Comparison of ENCODE assay signal across 14 cellular contexts in genomic region chr13:33261426-33262068, GRCh38. TPM values are rescaled to one million over a fixed set of nuclear protein-coding genes. Genes with fewer than 3 reads are reported as not detected.
A peak's percentile ranks its signal among the peaks of the same experiment; 100 is the strongest.
DNase-seq lines count a peak whose midpoint lies in the region; ATAC-seq, FAIRE-seq and TF ChIP-seq lines count a peak whose summit lies in the region.
"Had no signal": no experiment of that assay in that cellular context is flagged by ENCODE, and none has a peak within 500 bp of the region (broad histone marks: within the 10 kb centered on the region; RNA-seq: fewer than 3 reads in every experiment).

No MANE protein-coding gene starts in this region.

- CTCF ChIA-PET in A549 (lab: Yijun Ruan, JAX) = interaction anchor here (0.9 to 3.0 kb wide), 4 partner anchors 8 to 33 kb away, joined by 3 to 12 read pairs (median 4); no protein-coding TSS in a partner anchor

- no peak for FAIRE-seq in A549 (lab: Jason Lieb, UNC)
- FAIRE-seq: D721Med had no signal

- no peak overlapping the region for H3K27ac Mint-ChIP-seq in T-helper 2 cell treated with Interferon-gamma antibody and Interleukin-4, amounts not matched to agents 5 μg/mL and 100 μg/mL, for 36 hours
- H3K27ac Mint-ChIP-seq: activated CD4-positive, alpha-beta T cell treated with anti-CD3 and anti-CD28 coated beads, Interleukin-2, amount 10 ng/mL, durations not matched to agents 24 days and 14 days; nephron progenitor cell; T-cell had no signal

- no peak for TF ChIP-seq POLR2A in A549 (IDR thresholded peaks at IDR 0.05; ENCODE audit: low read length)

- no peaks in the 10 kb centered on the region for H3K36me3 Mint-ChIP-seq in T-helper 2 cell treated with Interferon-gamma antibody and Interleukin-4, amounts not matched to agents 5 μg/mL and 100 μg/mL, for 36 hours (ENCODE audit: low read depth)
- H3K36me3 Mint-ChIP-seq: T-cell had no signal

- POLR2A ChIA-PET in A549 (lab: Yijun Ruan, JAX) = interaction anchor here (1.3 kb wide), 1 partner anchor 23 kb away, joined by 3 read pairs; no protein-coding TSS in a partner anchor

- H3K4me2 ChIP-seq in A549 = peak overlapping the region; percentile 63

- 87% methylated on average over 9 of the region's 9 CpGs for WGBS in A549 (ENCODE audit: missing lambda C conversion rate)

- no peak overlapping the region for H3K4me3 Mint-ChIP-seq in T-helper 2 cell treated with Interferon-gamma antibody and Interleukin-4, amounts not matched to agents 5 μg/mL and 100 μg/mL, for 36 hours
- H3K4me3 Mint-ChIP-seq: activated CD4-positive, alpha-beta T cell treated with anti-CD3 and anti-CD28 coated beads, Interleukin-2, amount 10 ng/mL, durations not matched to agents 24 days and 14 days; nephron progenitor cell; T-cell had no signal

- peaks cover 55% of the 10 kb centered on the region for H3K4me1 ChIP-seq in A549
- H3K4me1 ChIP-seq in right atrium auricular region = peaks cover 0 to 92% of the 10 kb centered on the region in 2 donors

- H3K36me3 ChIP-seq in right atrium auricular region = no peaks in the 10 kb centered on the region

- H3K9me3 Mint-ChIP-seq in T-helper 2 cell treated with Interferon-gamma antibody and Interleukin-4, amounts not matched to agents 5 μg/mL and 100 μg/mL, for 36 hours = no peaks in the 10 kb centered on the region
- H3K9me3 Mint-ChIP-seq: nephron progenitor cell, T-cell had no signal

- DNase-seq in A549 (ENCODE audit: low read depth in 1 of 2, low spot score in 1 of 2) (no peak), right atrium auricular region (ENCODE audit: low spot score) (no peak), pons (ENCODE audit: low spot score) (peak; percentile 86), Kasumi-1 (lab: John Stamatoyannopoulos, UW) (no peak)
- no peak for DNase-seq in T-helper 2 cell treated with Interferon-gamma antibody and Interleukin-4, amounts not matched to agents 5 μg/mL and 100 μg/mL, for 36 hours (ENCODE audit: low spot score)
- no peak for DNase-seq in activated effector memory CD4-positive, alpha-beta T cell treated with Interleukin-2 at 50 U/mL for 16 hours
- DNase-seq: activated CD4-positive, alpha-beta T cell treated with anti-CD3 and anti-CD28 coated beads, Interleukin-2, amount 10 ng/mL, durations not matched to agents 24 days and 14 days; NCI-H2107; nephron progenitor cell; stimulated activated CD4-positive, alpha-beta T cell treated with anti-CD3 and anti-CD28 coated beads, Interleukin-12 subunit alpha, Interleukin-12 subunit beta, amount 100 ng/mL, for 4 hours; T-cell had no signal

- H3K9me3 ChIP-seq in A549 = no peaks in the 10 kb centered on the region
- no peaks in the 10 kb centered on the region for H3K9me3 ChIP-seq in right atrium auricular region

- TF ChIP-seq CTCF in A549 (IDR thresholded peaks at IDR 0.05) = no peak
- TF ChIP-seq CTCF in right atrium auricular region (IDR thresholded peaks at IDR 0.05) = no peak

- H3K4me3 ChIP-seq in A549 = no peak overlapping the region
- no peak overlapping the region for H3K4me3 ChIP-seq in right atrium auricular region

- no peak for TF ChIP-seq EP300 in A549 (IDR thresholded peaks at IDR 0.05)

- peak overlapping the region; percentile 50 to 75; a peak in 4 of 6 replicates for H3K27ac ChIP-seq in A549
- peak overlapping the region; percentile 74 for H3K27ac ChIP-seq in angular gyrus (ENCODE audit: low read depth, low read length)
- peak overlapping the region; percentile 57 to 84 for H3K27ac ChIP-seq in right atrium auricular region

- ATAC-seq in A549 (0 out of 6 replicates have a peak, but pooled peaks of 1 of the 2 experiments have one; percentile 33), HG02798 (IDR thresholded peaks at IDR 0.05; ENCODE audit: poor library complexity, unreplicated experiment) (no peak)
- ATAC-seq: T-cell had no signal

- no peaks in the 10 kb centered on the region for H3K4me1 Mint-ChIP-seq in T-helper 2 cell treated with Interferon-gamma antibody and Interleukin-4, amounts not matched to agents 5 μg/mL and 100 μg/mL, for 36 hours (ENCODE audit: low read depth)
- H3K4me1 Mint-ChIP-seq: activated CD4-positive, alpha-beta T cell treated with anti-CD3 and anti-CD28 coated beads, Interleukin-2, amount 10 ng/mL, durations not matched to agents 24 days and 14 days; T-cell had no signal

- no peaks in the 10 kb centered on the region for H3K27me3 ChIP-seq in right atrium auricular region

- no peaks in the 10 kb centered on the region for H3K27me3 Mint-ChIP-seq in T-helper 2 cell treated with Interferon-gamma antibody and Interleukin-4, amounts not matched to agents 5 μg/mL and 100 μg/mL, for 36 hours (ENCODE audit: low read depth)

- no peak for TF ChIP-seq RAD21 in A549 (conservative IDR thresholded peaks at IDR 0.05 in 1 of 2, IDR thresholded peaks at IDR 0.05 in 1 of 2)

TF ChIP-seq in A549, 52 proteins besides CTCF, POLR2A, EP300 and RAD21 (continues in another document):
- TF ChIP-seq HES2 (IDR thresholded peaks at IDR 0.05) (no peak), HOXB13 (CRISPR knock-in tag; IDR thresholded peaks at IDR 0.05; ENCODE audit: low read depth) (no peak), CBX2 (IDR thresholded peaks at IDR 0.05; ENCODE audit: borderline replicate concordance, low read depth) (no peak), HOXA7 (CRISPR knock-in tag; IDR thresholded peaks at IDR 0.05) (no peak), ZFP36 (IDR thresholded peaks at IDR 0.05; ENCODE audit: borderline replicate concordance, partially characterized antibody) (no peak), USF2 (IDR thresholded peaks at IDR 0.05) (no peak), GATA3 (IDR thresholded peaks at IDR 0.05; ENCODE audit: borderline replicate concordance) (no peak), JUNB (IDR thresholded peaks at IDR 0.05) (no peak), CBX8 (IDR thresholded peaks at IDR 0.05) (no peak), TFCP2L1 (CRISPR knock-in tag; IDR thresholded peaks at IDR 0.05) (no peak), BCL3 (IDR thresholded peaks at IDR 0.05) (no peak), REST (IDR thresholded peaks at IDR 0.05) (no peak), ZSCAN20 (CRISPR knock-in tag; IDR thresholded peaks at IDR 0.05) (no peak), RFX5 (IDR thresholded peaks at IDR 0.05) (no peak), CHD4 (IDR thresholded peaks at IDR 0.05; ENCODE audit: borderline replicate concordance) (no peak), MAX (IDR thresholded peaks at IDR 0.05) (no peak), BHLHE40 (IDR thresholded peaks at IDR 0.05; ENCODE audit: low read depth, low read length) (no peak), ZC3H11A (IDR thresholded peaks at IDR 0.05) (no peak), CEBPB (IDR thresholded peaks at IDR 0.05) (no peak)

RNA-seq across cellular contexts. Expression of gene STARD13, which starts 24.0 kb away (rescaled TPM):
- polyA plus RNA-seq in A549 (2011; rRNA removed) (2.8 TPM in 2 replicates), A549 (2017; fragmentation: RNase III; extraction: RNeasy Plus Mini Kit Qiagen cat#74134 plus additional on column Dnase treatment) (2.4 to 2.9 TPM (median 2.6 TPM) in 3 replicates)
- 2.2 and 3.3 TPM in 2 replicates for polyA plus RNA-seq in A549 (2012; cell fraction: cytosol; rRNA removed)
- 4.2 TPM in 2 replicates for polyA plus RNA-seq in A549 (2012; cell fraction: nucleus; rRNA removed)
- polyA minus RNA-seq in A549 (2011; rRNA and poly(A)+ RNA removed) = 15.0 and 15.6 TPM in 2 replicates
- total RNA-seq in right atrium auricular region = 10 to 100 TPM; 21.6 to 23.3 TPM
